In genomic region chr14:35683688-35684087, GRCh38 we compare ENCODE assay signal across 8 cellular contexts.
A peak's percentile ranks its signal among the peaks of the same experiment; 100 is the strongest.
DNase-seq lines count a peak whose midpoint lies in the region; ATAC-seq, FAIRE-seq and TF ChIP-seq lines count a peak whose summit lies in the region.
"Not testable (repeated sequence)": the region's sequence is repeated elsewhere in the genome, so short reads cannot be mapped to it uniquely, and the experiment has no call there.

No MANE protein-coding gene starts in this region.

- TF ChIP-seq POLR2A in GM12891 (IDR thresholded peaks at IDR 0.05; ENCODE audit: low read depth, low read length) = not testable (repeated sequence)

- peak; percentile 81 for FAIRE-seq in GM12891 (lab: Jason Lieb, UNC)

- TF ChIP-seq CTCF in LNCaP clone FGC (IDR thresholded peaks at IDR 0.05; ENCODE audit: control insufficient read depth, extremely low read depth, insufficient read depth) = not testable (repeated sequence)

- H3K4me3 ChIP-seq in LNCaP clone FGC (ENCODE audit: low read depth, low read length) = not testable (repeated sequence)

- DNase-seq in GM12891 (ENCODE audit: insufficient read length, low spot score) = not testable (repeated sequence)
- peak; percentile 74 for DNase-seq in LNCaP clone FGC (ENCODE audit: low read depth)

- ATAC-seq in GM18520 (IDR thresholded peaks at IDR 0.05; ENCODE audit: unreplicated experiment) (peak; percentile 44), GM19035 (IDR thresholded peaks at IDR 0.05; ENCODE audit: unreplicated experiment) (peak; percentile 63), GM21381 (IDR thresholded peaks at IDR 0.05; ENCODE audit: unreplicated experiment) (peak; percentile 54), GM21723 (IDR thresholded peaks at IDR 0.05; ENCODE audit: unreplicated experiment) (peak; percentile 57), HG02885 (IDR thresholded peaks at IDR 0.05; ENCODE audit: poor library complexity, unreplicated experiment) (peak; percentile 80), HG03196 (IDR thresholded peaks at IDR 0.05; ENCODE audit: unreplicated experiment) (peak; percentile 51)
